9 cellular contexts compared by ENCODE assay signal in genomic region chr3:157572559-157573270, GRCh38.
DNase-seq lines count a peak whose midpoint lies in the region; ATAC-seq and TF ChIP-seq lines count a peak whose summit lies in the region.
"Had no signal": no experiment of that assay in that cellular context is flagged by ENCODE, and none has a peak within 500 bp of the region (broad histone marks: within the 10 kb centered on the region; RNA-seq: fewer than 3 reads in every experiment).

No MANE protein-coding gene starts in this region.

- no peak overlapping the region for H3K9ac ChIP-seq in endodermal cell (ENCODE audit: extremely low read depth, low read length, poor library complexity, severe bottlenecking)

- ATAC-seq in GM21723 (IDR thresholded peaks at IDR 0.05; ENCODE audit: unreplicated experiment) = peak; percentile 87
- no peak for ATAC-seq in GM18520 (IDR thresholded peaks at IDR 0.05; ENCODE audit: unreplicated experiment)
- ATAC-seq: stimulated activated naive CD8-positive, alpha-beta T cell treated with anti-CD3 and anti-CD28 coated beads, Interleukin-15, amount 100 ng/mL, for 72 hours had no signal

- H3K9me3 Mint-ChIP-seq in activated CD4-positive, alpha-beta memory T cell treated with anti-CD3 and anti-CD28 coated beads for 36 hours = no peaks in the 10 kb centered on the region
- H3K9me3 Mint-ChIP-seq in activated CD4-positive, alpha-beta memory T cell treated with anti-CD3 and anti-CD28 coated beads, Interleukin-2, amount 10 ng/mL, durations not matched to agents 7 days and 5 days = no peaks in the 10 kb centered on the region
- no peaks in the 10 kb centered on the region for H3K9me3 Mint-ChIP-seq in endodermal cell
- H3K9me3 Mint-ChIP-seq: stimulated activated naive CD8-positive, alpha-beta T cell treated with anti-CD3 and anti-CD28 coated beads, Interleukin-15, amount 100 ng/mL, for 72 hours had no signal

- H3K9me3 ChIP-seq in PC-9 (ENCODE audit: insufficient read depth, low read depth) (no peaks in the 10 kb centered on the region), endodermal cell (ENCODE audit: control insufficient read depth, low read length) (no peaks in the 10 kb centered on the region)

- H3K4me3 ChIP-seq in PC-9 (no peak overlapping the region), endodermal cell (ENCODE audit: low read length) (no peak overlapping the region)

- intact Hi-C loops in activated CD4-positive, alpha-beta memory T cell treated with anti-CD3 and anti-CD28 coated beads for 36 hours (cut with micrococcal nuclease) = loop anchor here (1.0 kb wide), 1 partner anchor 40 kb away; no protein-coding TSS in a partner anchor
- intact Hi-C loops in PC-9 (cut with micrococcal nuclease; ENCODE audit: unreplicated experiment) = loop anchor here (1.0 to 5.0 kb wide), 3 partner anchors 40 to 1575 kb away; no protein-coding TSS in a partner anchor

- no peak overlapping the region for H2AFZ ChIP-seq in PC-9

- no peaks in the 10 kb centered on the region for H3K79me2 ChIP-seq in PC-9 (ENCODE audit: low read depth)

- H3K4me1 Mint-ChIP-seq in activated CD4-positive, alpha-beta memory T cell treated with anti-CD3 and anti-CD28 coated beads for 36 hours (ENCODE audit: low read depth) = no peaks in the 10 kb centered on the region
- no peaks in the 10 kb centered on the region for H3K4me1 Mint-ChIP-seq in activated CD4-positive, alpha-beta memory T cell treated with anti-CD3 and anti-CD28 coated beads, Interleukin-2, amount 10 ng/mL, durations not matched to agents 7 days and 5 days
- H3K4me1 Mint-ChIP-seq in endodermal cell = no peaks in the 10 kb centered on the region
- H3K4me1 Mint-ChIP-seq: stimulated activated naive CD8-positive, alpha-beta T cell treated with anti-CD3 and anti-CD28 coated beads, Interleukin-15, amount 100 ng/mL, for 72 hours had no signal

- H3K4me1 ChIP-seq in PC-9 (replicated peaks; ENCODE audit: insufficient read depth) (0 out of 2 replicates have a peak, but pooled peaks cover 3% of the 10 kb centered on the region), endodermal cell (ENCODE audit: control insufficient read depth, insufficient read depth, low read length) (no peaks in the 10 kb centered on the region)

- BruUV-seq in PC-9 (replicated peaks; lab: Mats Ljungman, UMichigan) = no TSS peak

- DNase-seq in activated CD4-positive, alpha-beta memory T cell treated with anti-CD3 and anti-CD28 coated beads for 36 hours = peak; percentile 17
- DNase-seq in activated CD4-positive, alpha-beta memory T cell treated with anti-CD3 and anti-CD28 coated beads, Interleukin-2, amount 10 ng/mL, durations not matched to agents 7 days and 5 days = no peak
- DNase-seq in KBM-7 = peak; percentile 75
- DNase-seq in PC-9 = peak in 1 of 2 experiments; percentile 17
- DNase-seq in endodermal cell = peak; percentile 76
- DNase-seq in myocyte (ENCODE audit: low read depth) = peak; percentile 73

- H3K9me2 ChIP-seq in PC-9 (ENCODE audit: insufficient read depth) = 0 out of 2 replicates have a peak, but pooled peaks cover 6% of the 10 kb centered on the region

- no peak overlapping the region for H3K4me2 ChIP-seq in PC-9

- CTCF ChIA-PET in activated CD4-positive, alpha-beta memory T cell treated with anti-CD3 and anti-CD28 coated beads for 36 hours (lab: Charles Lee) = interaction anchor here (0.6 to 3.3 kb wide), 10 partner anchors 9 to 1393 kb away, joined by 3 to 147 read pairs (median 4); no protein-coding TSS in a partner anchor
- CTCF ChIA-PET in activated CD4-positive, alpha-beta memory T cell treated with anti-CD3 and anti-CD28 coated beads, Interleukin-2, amount 10 ng/mL, durations not matched to agents 7 days and 5 days (lab: Charles Lee) = interaction anchor here (1.0 to 3.3 kb wide), 7 partner anchors 9 to 76 kb away, joined by 3 to 93 read pairs (median 5); no protein-coding TSS in a partner anchor
- CTCF ChIA-PET in PC-9 (lab: Charles Lee) = interaction anchor here (0.6 to 2.3 kb wide), 8 partner anchors 25 to 959 kb away, joined by 3 to 19 read pairs (median 4); no protein-coding TSS in a partner anchor

- H3K27me3 ChIP-seq in PC-9 (ENCODE audit: insufficient read depth, low read depth) = no peaks in the 10 kb centered on the region
- H3K27me3 ChIP-seq in endodermal cell (ENCODE audit: control insufficient read depth, insufficient read depth, low read length, poor library complexity, severe bottlenecking) = no peaks in the 10 kb centered on the region

- in situ Hi-C loops in KBM-7 (cut with MboI; ENCODE audit: low pct_unique_long_range_greater_than_20kb, low sequenced_read_pairs) = no loop called here

- 57 to 68% methylated on average over 3 to 7 of the region's 8 CpGs for WGBS in endodermal cell (ENCODE audit: insufficient coverage in 1 of 2, insufficient read length in 1 of 2), 2 experiments

- no peaks in the 10 kb centered on the region for H3K36me3 Mint-ChIP-seq in activated CD4-positive, alpha-beta memory T cell treated with anti-CD3 and anti-CD28 coated beads for 36 hours
- H3K36me3 Mint-ChIP-seq in activated CD4-positive, alpha-beta memory T cell treated with anti-CD3 and anti-CD28 coated beads, Interleukin-2, amount 10 ng/mL, durations not matched to agents 7 days and 5 days (ENCODE audit: low read depth) = no peaks in the 10 kb centered on the region
- no peaks in the 10 kb centered on the region for H3K36me3 Mint-ChIP-seq in endodermal cell (ENCODE audit: low read depth)

- no peaks in the 10 kb centered on the region for H4K20me1 ChIP-seq in PC-9 (ENCODE audit: insufficient read depth)

- no peaks in the 10 kb centered on the region for H3F3A ChIP-seq in PC-9 (ENCODE audit: insufficient read depth, low read depth)

- H3K27ac ChIP-seq in PC-9 = no peak overlapping the region
- H3K27ac ChIP-seq in endodermal cell (ENCODE audit: low read depth, low read length) = no peak overlapping the region

- POLR2A ChIA-PET in activated CD4-positive, alpha-beta memory T cell treated with anti-CD3 and anti-CD28 coated beads for 36 hours (lab: Charles Lee) = no interaction called here
- POLR2A ChIA-PET in activated CD4-positive, alpha-beta memory T cell treated with anti-CD3 and anti-CD28 coated beads, Interleukin-2, amount 10 ng/mL, durations not matched to agents 7 days and 5 days (lab: Charles Lee) = no interaction called here
- POLR2A ChIA-PET in PC-9 (lab: Charles Lee; ENCODE audit: unreplicated experiment) = no interaction called here

- TF ChIP-seq CTCF in PC-9 (conservative IDR thresholded peaks at IDR 0.05) (peak; percentile 91), endodermal cell (conservative IDR thresholded peaks at IDR 0.05) (peak; percentile 90)

- H3K27me3 Mint-ChIP-seq in activated CD4-positive, alpha-beta memory T cell treated with anti-CD3 and anti-CD28 coated beads for 36 hours = peaks cover 10% of the 10 kb centered on the region
- peaks cover 9% of the 10 kb centered on the region for H3K27me3 Mint-ChIP-seq in activated CD4-positive, alpha-beta memory T cell treated with anti-CD3 and anti-CD28 coated beads, Interleukin-2, amount 10 ng/mL, durations not matched to agents 7 days and 5 days
- H3K27me3 Mint-ChIP-seq in endodermal cell (ENCODE audit: insufficient read depth) = no peaks in the 10 kb centered on the region

- no peaks in the 10 kb centered on the region for H3K36me3 ChIP-seq in PC-9 (ENCODE audit: low read depth)
- no peaks in the 10 kb centered on the region for H3K36me3 ChIP-seq in endodermal cell (ENCODE audit: control insufficient read depth, insufficient read depth, low read length)

- H3K27ac Mint-ChIP-seq in activated CD4-positive, alpha-beta memory T cell treated with anti-CD3 and anti-CD28 coated beads for 36 hours = no peak overlapping the region
- no peak overlapping the region for H3K27ac Mint-ChIP-seq in activated CD4-positive, alpha-beta memory T cell treated with anti-CD3 and anti-CD28 coated beads, Interleukin-2, amount 10 ng/mL, durations not matched to agents 7 days and 5 days
- H3K27ac Mint-ChIP-seq in endodermal cell = no peak overlapping the region
- H3K27ac Mint-ChIP-seq: stimulated activated naive CD8-positive, alpha-beta T cell treated with anti-CD3 and anti-CD28 coated beads, Interleukin-15, amount 100 ng/mL, for 72 hours had no signal

- no peak overlapping the region for H3K4me3 Mint-ChIP-seq in activated CD4-positive, alpha-beta memory T cell treated with anti-CD3 and anti-CD28 coated beads for 36 hours
- H3K4me3 Mint-ChIP-seq in activated CD4-positive, alpha-beta memory T cell treated with anti-CD3 and anti-CD28 coated beads, Interleukin-2, amount 10 ng/mL, durations not matched to agents 7 days and 5 days = no peak overlapping the region
- H3K4me3 Mint-ChIP-seq in endodermal cell = no peak overlapping the region
- H3K4me3 Mint-ChIP-seq: stimulated activated naive CD8-positive, alpha-beta T cell treated with anti-CD3 and anti-CD28 coated beads, Interleukin-15, amount 100 ng/mL, for 72 hours had no signal
